In the genomic region with DNA sequence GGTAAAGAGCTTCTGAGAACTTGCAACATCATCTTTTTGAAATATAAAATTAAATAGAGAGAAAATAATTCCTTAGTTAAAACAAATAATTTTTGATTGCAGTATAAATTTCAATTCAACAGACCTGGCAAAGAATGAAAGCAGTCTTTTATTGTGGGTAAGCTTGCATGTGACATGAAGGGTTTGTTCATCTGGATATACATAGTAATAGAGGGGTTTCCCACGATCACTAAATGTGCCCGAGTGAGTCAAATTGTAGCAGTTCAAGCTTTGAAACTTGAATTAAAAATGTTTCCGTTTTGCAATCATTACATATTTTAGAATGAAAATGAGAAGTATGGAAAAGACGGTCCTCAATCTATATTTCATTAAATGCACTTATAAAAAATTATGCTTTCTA, we compare ENCODE assay signal across 28 cellular contexts.
"Had no signal": no experiment of that assay in that cellular context is flagged by ENCODE, and none has a peak within 500 bp of the region (broad histone marks: within the 10 kb centered on the region; RNA-seq: fewer than 3 reads in every experiment).

No MANE protein-coding gene starts in this region.

- H3K27ac ChIP-seq: ascending aorta, breast epithelium, cardiac muscle cell, colonic mucosa, epithelial cell of prostate had no signal

- H3K4me1 ChIP-seq: ascending aorta, breast epithelium, colonic mucosa had no signal

- DNase-seq: activated CD4-positive, alpha-beta memory T cell treated with anti-CD3 and anti-CD28 coated beads for 36 hours; activated CD4-positive, alpha-beta T cell treated with anti-CD3 and anti-CD28 coated beads for 36 hours; activated CD4-positive, alpha-beta T cell treated with anti-CD3 and anti-CD28 coated beads, Interleukin-2, amount 10 ng/mL, durations not matched to agents 24 days and 14 days; activated CD4-positive, CD25-positive, alpha-beta regulatory T cell; activated CD4-positive, CD25-positive, alpha-beta regulatory T cell treated with anti-CD3 and anti-CD28 coated beads, Interleukin-2, amount 50 U/mL, for 72 hours; activated CD8-positive, alpha-beta memory T cell treated with anti-CD3 and anti-CD28 coated beads, Interleukin-2, amount 10 ng/mL, durations not matched to agents 7 days and 5 days; activated CD8-positive, alpha-beta memory T cell treated with anti-CD3 and anti-CD28 coated beads, Interleukin-2, amount 50 U/mL, for 4 hours; activated CD8-positive, alpha-beta T cell treated with anti-CD3 and anti-CD28 coated beads, Interleukin-2, amount 10 ng/mL, durations not matched to agents 7 days and 5 days; activated effector memory CD4-positive, alpha-beta T cell treated with anti-CD3 and anti-CD28 coated beads, Interleukin-2, amount 50 U/mL, for 16 hours; activated naive CD4-positive, alpha-beta T cell treated with anti-CD3 and anti-CD28 coated beads for 36 hours; activated naive CD8-positive, alpha-beta T cell treated with anti-CD3 and anti-CD28 coated beads, Interleukin-2, amount 10 ng/mL, durations not matched to agents 7 days and 5 days; activated T-cell treated with anti-CD3 and anti-CD28 coated beads, Interleukin-2, amount 50 U/mL, for 1 hour; activated T-cell treated with anti-CD3 and anti-CD28 coated beads, Interleukin-2, amount 50 U/mL, for 48 hours; central memory CD4-positive, alpha-beta T cell; cerebellar nuclear complex; colonic mucosa; effector CD8-positive, alpha-beta T cell; foreskin fibroblast; head of caudate nucleus; hippocampal formation; T1000 had no signal

- FAIRE-seq: endometrium, endothelial cell of umbilical vein, frontal cortex had no signal

- H3K4me3 ChIP-seq: ascending aorta, breast epithelium, cardiac muscle cell, colonic mucosa had no signal

- H3K27me3 ChIP-seq: ascending aorta, breast epithelium, cardiac muscle cell, colonic mucosa had no signal

- H3K36me3 ChIP-seq: ascending aorta, breast epithelium, cardiac muscle cell, colonic mucosa had no signal

- H3K9me3 ChIP-seq: ascending aorta, breast epithelium, colonic mucosa had no signal
